Comparison of ENCODE assay signal across 22 cellular contexts in genomic region chr2:627340-627709, GRCh38.
"Had no signal": no experiment of that assay in that cellular context is flagged by ENCODE, and none has a peak within 500 bp of the region (broad histone marks: within the 10 kb centered on the region; RNA-seq: fewer than 3 reads in every experiment).

No MANE protein-coding gene starts in this region.

- H3K4me1 Mint-ChIP-seq: naive B cell; stimulated activated memory B cell treated with anti-CD40 and anti-IgM and Interleukin-4, amounts not matched to agents 10 μg/mL and 1 μg/mL and 100 μg/mL, for 72 hours had no signal

- ATAC-seq: gastroesophageal sphincter; psoas muscle; sciatic nerve; stimulated activated memory B cell treated with anti-CD40 and anti-IgM and Interleukin-4, amounts not matched to agents 10 μg/mL and 1 μg/mL and 100 μg/mL, for 72 hours had no signal

- DNase-seq: colonic mucosa; effector memory CD4-positive, alpha-beta T cell; esophagus squamous epithelium; foreskin fibroblast; kidney glomerular epithelial cell; mesendoderm; naive B cell; psoas muscle; retina; spleen; stimulated activated CD4-positive, alpha-beta T cell treated with anti-CD3 and anti-CD28 coated beads, Interleukin-15, amount 100 ng/mL, for 24 hours; stimulated activated CD4-positive, alpha-beta T cell treated with anti-CD3 and anti-CD28 coated beads, Interleukin-1b, Interleukin-23, amount 100 ng/mL, for 48 hours; stimulated activated CD4-positive, alpha-beta T cell treated with anti-CD3 and anti-CD28 coated beads, Interleukin-4, amount 100 ng/mL, for 24 hours had no signal

- H3K4me3 ChIP-seq: colonic mucosa, esophagus squamous epithelium, gastroesophageal sphincter, hepatocyte, psoas muscle, spleen, tibial nerve had no signal

- H3K9me3 Mint-ChIP-seq: nephron; stimulated activated memory B cell treated with anti-CD40 and anti-IgM and Interleukin-4, amounts not matched to agents 10 μg/mL and 1 μg/mL and 100 μg/mL, for 72 hours; stimulated activated naive CD8-positive, alpha-beta T cell treated with anti-CD3 and anti-CD28 coated beads, Interleukin-15, Interleukin-2, amounts not matched to agents 100 ng/mL and 50 ng/mL, for 24 hours had no signal

- H3K27ac ChIP-seq: colonic mucosa, epithelial cell of prostate, gastroesophageal sphincter, hepatocyte, parathyroid adenoma, psoas muscle, spleen, tibial nerve had no signal

- H3K4me3 Mint-ChIP-seq: naive B cell; nephron; stimulated activated memory B cell treated with anti-CD40 and anti-IgM and Interleukin-4, amounts not matched to agents 10 μg/mL and 1 μg/mL and 100 μg/mL, for 72 hours; stimulated activated naive CD8-positive, alpha-beta T cell treated with anti-CD3 and anti-CD28 coated beads, Interleukin-15, Interleukin-2, amounts not matched to agents 100 ng/mL and 50 ng/mL, for 24 hours had no signal

- H3K36me3 Mint-ChIP-seq: naive B cell; stimulated activated memory B cell treated with anti-CD40 and anti-IgM and Interleukin-4, amounts not matched to agents 10 μg/mL and 1 μg/mL and 100 μg/mL, for 72 hours had no signal

- H3K27ac Mint-ChIP-seq: naive B cell; nephron; stimulated activated memory B cell treated with anti-CD40 and anti-IgM and Interleukin-4, amounts not matched to agents 10 μg/mL and 1 μg/mL and 100 μg/mL, for 72 hours; stimulated activated naive CD8-positive, alpha-beta T cell treated with anti-CD3 and anti-CD28 coated beads, Interleukin-15, Interleukin-2, amounts not matched to agents 100 ng/mL and 50 ng/mL, for 24 hours had no signal
